23 cellular contexts compared by ENCODE assay signal in genomic region chr15:34470091-34470490, GRCh38.
"Had no signal": no experiment of that assay in that cellular context is flagged by ENCODE, and none has a peak within 500 bp of the region (broad histone marks: within the 10 kb centered on the region; RNA-seq: fewer than 3 reads in every experiment).

No MANE protein-coding gene starts in this region.

- H3K9me3 ChIP-seq: lower lobe of right lung, mucosa of descending colon, thyroid gland had no signal

- H3K36me3 ChIP-seq: lower lobe of right lung, thyroid gland, WERI-Rb-1 had no signal

- H3K4me1 ChIP-seq: foreskin keratinocyte, lower lobe of right lung, parathyroid adenoma, thyroid gland had no signal

- H3K27me3 ChIP-seq: thyroid gland had no signal

- H3K4me3 ChIP-seq: lower lobe of right lung, mucosa of descending colon, thyroid gland had no signal

- H3K27ac ChIP-seq: foreskin keratinocyte, lower lobe of right lung, parathyroid adenoma, thyroid gland, WERI-Rb-1 had no signal

- FAIRE-seq: small intestine had no signal

- H3K9me3 Mint-ChIP-seq: brain, naive B cell, T-cell had no signal

- ATAC-seq: foreskin keratinocyte, left lobe of liver, lower lobe of right lung, mucosa of descending colon, right cardiac atrium, SK-N-SH treated with all-trans-retinoic acid at 6 μM for 48 hours, T-cell had no signal

- H3K4me3 Mint-ChIP-seq: brain, naive B cell, T-cell had no signal

- H3K4me1 Mint-ChIP-seq: brain, naive B cell, T-cell had no signal

- DNase-seq: activated CD4-positive, alpha-beta T cell treated with anti-CD3 and anti-CD28 coated beads, Interleukin-2, amount 50 U/mL, for 4 hours; activated CD4-positive, CD25-positive, alpha-beta regulatory T cell treated with anti-CD3 and anti-CD28 coated beads, Interleukin-2, amount 50 U/mL, for 72 hours; activated naive CD4-positive, alpha-beta T cell; aorta; caudate nucleus; effector memory CD4-positive, alpha-beta T cell; foreskin keratinocyte; lower lobe of right lung; mesendoderm; mucosa of descending colon; naive B cell; nucleus accumbens; right cardiac atrium; small intestine; stimulated activated naive CD4-positive, alpha-beta T cell treated with Interleukin-2 at 50 U/mL for 16 hours; substantia nigra; T-cell; thyroid gland; WERI-Rb-1 had no signal

- H3K27ac Mint-ChIP-seq: brain, naive B cell, T-cell had no signal

- H3K36me3 Mint-ChIP-seq: brain, naive B cell, T-cell had no signal
